In the genomic region with DNA sequence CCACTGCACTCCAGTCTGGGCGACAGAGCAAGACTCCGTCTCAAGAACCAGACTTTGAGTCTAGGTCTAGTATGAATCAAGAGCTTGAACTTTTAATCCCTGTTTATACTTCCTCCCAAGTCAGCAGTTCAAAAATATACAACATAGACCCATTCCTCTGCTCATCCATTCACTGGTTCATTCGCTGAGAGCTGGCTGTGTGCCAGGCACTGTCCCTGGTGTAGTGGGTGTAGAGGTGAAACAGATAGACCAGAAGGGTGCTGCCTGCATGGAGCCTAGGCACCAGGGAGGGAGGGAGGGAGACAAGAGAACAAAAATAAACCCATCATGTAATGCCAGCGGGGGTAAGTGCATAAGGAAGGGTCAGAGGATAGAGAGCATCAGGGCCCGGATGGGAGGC, we compare ENCODE assay signal across 2 cellular contexts.
TF ChIP-seq lines count a peak whose summit lies in the region.

No MANE protein-coding gene starts in this region.

TF ChIP-seq in Ishikawa, 13 proteins besides CTCF, POLR2A, EP300 and RAD21:
- peak; percentile 18; the same call in 1 of the 2 replicates for TF ChIP-seq NFIC (IDR thresholded peaks at IDR 0.05)
- no peak for TF ChIP-seq TAF1 (IDR thresholded peaks at IDR 0.05; ENCODE audit: low read depth)

TF ChIP-seq in K562, 482 proteins besides CTCF, POLR2A, EP300 and RAD21:
- TF ChIP-seq ZZZ3 (IDR thresholded peaks at IDR 0.05), result no peak
- peak; percentile 53 for TF ChIP-seq NFIC (IDR thresholded peaks at IDR 0.05)
- TF ChIP-seq HNRNPH1 (optimal IDR thresholded peaks at IDR 0.05; ENCODE audit: low read depth, low read length), result no peak
- TF ChIP-seq CBX1 (IDR thresholded peaks at IDR 0.05; ENCODE audit: low read depth), result no peak
- TF ChIP-seq NR4A1 (CRISPR knock-in tag; IDR thresholded peaks at IDR 0.05), result no peak
- TF ChIP-seq NR4A1 (tag; IDR thresholded peaks at IDR 0.05), result no peak
TF ChIP-seq in K562: peak in this region for 1.
